Comparison of ENCODE assay signal across 8 cellular contexts in the genomic region with DNA sequence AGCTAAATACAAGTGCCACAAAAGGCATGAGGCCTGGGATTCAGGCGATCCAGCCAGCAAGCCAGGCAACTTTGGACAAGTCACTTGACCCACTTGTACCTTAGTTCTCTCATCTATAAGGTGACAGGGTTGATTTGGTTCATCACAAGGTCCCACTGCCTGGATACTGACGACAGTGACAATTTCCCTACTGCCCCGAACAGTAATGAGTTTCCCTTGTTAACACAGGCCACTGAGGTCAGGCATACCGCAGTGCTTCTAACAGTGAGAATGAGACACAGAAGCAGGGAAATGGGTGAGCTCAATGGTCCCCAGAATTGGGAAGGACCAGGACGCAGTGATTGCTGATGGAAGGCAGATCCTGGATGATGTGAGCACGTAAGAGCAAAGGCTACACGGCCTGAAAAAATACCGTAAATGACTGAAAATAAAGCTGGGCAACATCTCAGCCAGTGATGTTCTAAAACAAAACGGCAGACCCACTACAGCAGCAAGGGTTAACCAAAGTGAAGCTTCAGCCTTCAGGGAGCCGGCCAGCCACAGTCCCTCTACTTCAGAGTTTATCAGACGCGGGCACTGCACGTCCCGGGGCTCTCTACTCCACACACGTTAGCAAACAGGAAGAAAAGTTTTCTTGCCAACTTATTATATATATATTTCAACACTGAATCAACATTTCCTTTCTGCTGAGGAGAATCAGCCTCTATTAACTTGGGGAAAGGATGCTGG. TPM values are rescaled to one million over a fixed set of nuclear protein-coding genes. Genes with fewer than 3 reads are reported as not detected.
DNase-seq lines count a peak whose midpoint lies in the region; ATAC-seq and TF ChIP-seq lines count a peak whose summit lies in the region.

No MANE protein-coding gene starts in this region.

- peak overlapping the region; percentile 97 for H3K4me3 ChIP-seq in brain microvascular endothelial cell (ENCODE audit: low read depth, low read length)
- peak overlapping the region; percentile 99 for H3K4me3 ChIP-seq in lower lobe of right lung
- peak overlapping the region; percentile 69 to 95 (median 84) for H3K4me3 ChIP-seq in upper lobe of left lung

- in situ Hi-C loops in brain microvascular endothelial cell (cut with HindIII; ENCODE audit: low pct_ligation_motif_present, low sequenced_read_pairs): no loop called here

- H3K27me3 ChIP-seq in brain microvascular endothelial cell (replicated peaks) (no peaks in the 10 kb centered on the region), lower lobe of right lung (ENCODE audit: low read depth) (no peaks in the 10 kb centered on the region), upper lobe of left lung (no peaks in the 10 kb centered on the region)

- TF ChIP-seq CTCF in brain microvascular endothelial cell (IDR thresholded peaks at IDR 0.05; ENCODE audit: low read depth, low read length, missing control alignments): no peak
- no peak for TF ChIP-seq CTCF in lower lobe of right lung (IDR thresholded peaks at IDR 0.05)
- TF ChIP-seq CTCF in upper lobe of left lung (IDR thresholded peaks at IDR 0.05): no peak

- H3K27ac ChIP-seq in brain microvascular endothelial cell (peak overlapping the region; percentile 98), lower lobe of right lung (peak overlapping the region; percentile 98), upper lobe of left lung (peak overlapping the region; percentile 98 to 99 (median 99))

- H3K9me3 ChIP-seq in lower lobe of right lung (no peaks in the 10 kb centered on the region), upper lobe of left lung (no peaks in the 10 kb centered on the region)

- no peak for TF ChIP-seq POLR2A in upper lobe of left lung (IDR thresholded peaks at IDR 0.05)

- no peaks in the 10 kb centered on the region for H3K27me3 Mint-ChIP-seq in activated T-cell treated with anti-CD3 and anti-CD28 coated beads, Interleukin-2, amount 50 U/mL, for 4 hours (ENCODE audit: low read depth)

- intact Hi-C loops in lower lobe of right lung (cut with DNase I): no loop called here

- no peak for DNase-seq in activated T-cell treated with anti-CD3 and anti-CD28 coated beads, Interleukin-2, amount 50 U/mL, for 4 hours
- no peak for DNase-seq in activated T-cell treated with anti-CD3 and anti-CD28 coated beads for 4 hours
- DNase-seq in brain microvascular endothelial cell: no peak
- DNase-seq in lower lobe of right lung: no peak
- DNase-seq in upper lobe of left lung: no peak
- no peak for DNase-seq in middle frontal gyrus (ENCODE audit: extremely low spot score, low spot score)
- DNase-seq in SHP77 (lab: John Stamatoyannopoulos, UW): no peak

- H3K36me3 ChIP-seq in brain microvascular endothelial cell (replicated peaks): peaks cover 2% of the 10 kb centered on the region
- peaks cover 33% of the 10 kb centered on the region for H3K36me3 ChIP-seq in lower lobe of right lung
- peaks cover 0 to 7% (median 0%) of the 10 kb centered on the region in 4 donors for H3K36me3 ChIP-seq in upper lobe of left lung

- peaks cover 84% of the 10 kb centered on the region for H3K4me1 Mint-ChIP-seq in activated T-cell treated with anti-CD3 and anti-CD28 coated beads, Interleukin-2, amount 50 U/mL, for 4 hours (ENCODE audit: low read depth)

- H3K4me3 Mint-ChIP-seq in activated T-cell treated with anti-CD3 and anti-CD28 coated beads, Interleukin-2, amount 50 U/mL, for 4 hours: peak overlapping the region; percentile 83

- peak in 1 of 2 donors; percentile 0 for ATAC-seq in activated T-cell treated with anti-CD3 and anti-CD28 coated beads, Interleukin-2, amount 50 U/mL, for 4 hours
- ATAC-seq in lower lobe of right lung (peak; percentile 2 to 42), upper lobe of left lung (ENCODE audit: low FRiP score in 2 of 2) (peak; percentile 0 to 38), GM21619 (IDR thresholded peaks at IDR 0.05; ENCODE audit: unreplicated experiment) (no peak)

- H3K4me1 ChIP-seq in lower lobe of right lung (peaks cover 91% of the 10 kb centered on the region), upper lobe of left lung (peaks cover 86 to 92% (median 89%) of the 10 kb centered on the region in 4 donors)

- TF ChIP-seq EP300 in upper lobe of left lung (IDR thresholded peaks at IDR 0.05): no peak

- WGBS in upper lobe of left lung, 2 donors: 8% methylated on average over 15 of the region's 15 CpGs

- no peaks in the 10 kb centered on the region for H3K9me3 Mint-ChIP-seq in activated T-cell treated with anti-CD3 and anti-CD28 coated beads, Interleukin-2, amount 50 U/mL, for 4 hours

- peaks cover 17% of the 10 kb centered on the region for H3K36me3 Mint-ChIP-seq in activated T-cell treated with anti-CD3 and anti-CD28 coated beads, Interleukin-2, amount 50 U/mL, for 4 hours (ENCODE audit: insufficient read depth)

RNA-seq across cellular contexts. Expression of a gene that starts 0.8 kb away (rescaled TPM):
- 10 to 100 TPM; 76.8 to 89.3 (median 85.0) TPM for total RNA-seq in activated T-cell treated with anti-CD3 and anti-CD28 coated beads, Interleukin-2, amount 50 U/mL, for 4 hours
- total RNA-seq in lower lobe of right lung (241 TPM), upper lobe of left lung (100 to 1,000 TPM; 148 to 392 (median 277) TPM)

RNA-seq across cellular contexts. Expression of a gene that starts 59.3 kb away (rescaled TPM):
- 10 to 100 TPM; 20.6 to 23.0 (median 22.4) TPM for total RNA-seq in activated T-cell treated with anti-CD3 and anti-CD28 coated beads, Interleukin-2, amount 50 U/mL, for 4 hours
- total RNA-seq in lower lobe of right lung: 28.3 TPM
- 10 to 100 TPM; 19.6 to 41.2 (median 26.1) TPM for total RNA-seq in upper lobe of left lung
